1 cellular context compared by ENCODE assay signal in genomic region chr1:10909697-10910489, GRCh38.
TF ChIP-seq lines count a peak whose summit lies in the region.

No MANE protein-coding gene starts in this region.

TF ChIP-seq in K562, 482 proteins besides CTCF, POLR2A, EP300 and RAD21 (continued from another document and continues in another):
- TF ChIP-seq ZHX1 (conservative IDR thresholded peaks at IDR 0.05; ENCODE audit: low read length) (no peak), NFRKB (IDR thresholded peaks at IDR 0.05; ENCODE audit: low read depth) (no peak), DNMT1 (IDR thresholded peaks at IDR 0.05) (no peak), RFX1 (IDR thresholded peaks at IDR 0.05) (no peak), ETV6 (IDR thresholded peaks at IDR 0.05; ENCODE audit: borderline replicate concordance in 1 of 2, low read depth in 2 of 2, low read length in 1 of 2) (no peak), ETV6 (CRISPR knock-in tag; IDR thresholded peaks at IDR 0.05; ENCODE audit: borderline replicate concordance) (no peak), ZNF174 (CRISPR knock-in tag; IDR thresholded peaks at IDR 0.05) (no peak), TCFL5 (CRISPR knock-in tag; conservative IDR thresholded peaks at IDR 0.05) (no peak), ZNF311 (CRISPR knock-in tag; IDR thresholded peaks at IDR 0.05) (no peak), PHB2 (IDR thresholded peaks at IDR 0.05; ENCODE audit: low read depth) (no peak), HES1 (IDR thresholded peaks at IDR 0.05; ENCODE audit: low read depth) (no peak), SMARCA5 (IDR thresholded peaks at IDR 0.05) (peak; percentile 96), E2F3 (CRISPR knock-in tag; IDR thresholded peaks at IDR 0.05) (no peak), CBX1 (IDR thresholded peaks at IDR 0.05; ENCODE audit: low read depth) (peak; percentile 37; the same call in 1 of the 2 replicates), RCOR1 (IDR thresholded peaks at IDR 0.05; ENCODE audit: borderline replicate concordance in 1 of 2, low read depth in 2 of 2, low read length in 2 of 2) (0 out of 4 replicates have a peak, but pooled peaks of 1 of the 2 experiments have one; percentile 63), ZC3H4 (CRISPR knock-in tag; IDR thresholded peaks at IDR 0.05; ENCODE audit: borderline replicate concordance) (no peak), PPARD (CRISPR knock-in tag; IDR thresholded peaks at IDR 0.05) (no peak), ARHGAP35 (IDR thresholded peaks at IDR 0.05; ENCODE audit: partially characterized antibody) (no peak), ESRRA (IDR thresholded peaks at IDR 0.05; ENCODE audit: borderline replicate concordance, low read depth) (peak; percentile 36; the same call in 1 of the 2 replicates), HNRNPL (IDR thresholded peaks at IDR 0.05; ENCODE audit: low read depth, low read length) (no peak), ZBTB7A (IDR thresholded peaks at IDR 0.05; ENCODE audit: borderline replicate concordance, control insufficient read depth, low read depth, low read length) (no peak), GTF2E2 (tag; IDR thresholded peaks at IDR 0.05) (no peak), ZBTB8A (IDR thresholded peaks at IDR 0.05; ENCODE audit: partially characterized antibody) (no peak), ZNF668 (CRISPR knock-in tag; IDR thresholded peaks at IDR 0.05) (no peak), RBM25 (IDR thresholded peaks at IDR 0.05; ENCODE audit: low read depth, low read length, severe bottlenecking) (peak; percentile 94), GABPB1 (CRISPR knock-in tag; IDR thresholded peaks at IDR 0.05) (peak; percentile 52; the same call in 1 of the 2 replicates), BDP1 (IDR thresholded peaks at IDR 0.05; ENCODE audit: insufficient read depth, insufficient read length) (no peak), MCM2 (IDR thresholded peaks at IDR 0.05; ENCODE audit: low read depth) (no peak), TBP (optimal IDR thresholded peaks at IDR 0.05; ENCODE audit: low read depth, low read length) (no peak), ARNT (IDR thresholded peaks at IDR 0.05) (no peak), ZNF75A (CRISPR knock-in tag; IDR thresholded peaks at IDR 0.05) (no peak), NRF1 (conservative IDR thresholded peaks at IDR 0.05 in 1 of 2, IDR thresholded peaks at IDR 0.05 in 1 of 2) (no peak), RHOXF2B (CRISPR knock-in tag; conservative IDR thresholded peaks at IDR 0.05) (no peak), E2F4 (CRISPR knock-in tag; IDR thresholded peaks at IDR 0.05; ENCODE audit: low read depth) (0 out of 2 replicates have a peak, but pooled peaks have one; percentile 21), HDAC2 (IDR thresholded peaks at IDR 0.05) (peak; percentile 55; the same call in 1 of the 2 replicates), PCBP2 (IDR thresholded peaks at IDR 0.05; ENCODE audit: low read depth, low read length, poor library complexity, severe bottlenecking) (no peak)
- TF ChIP-seq, protein P1, sequence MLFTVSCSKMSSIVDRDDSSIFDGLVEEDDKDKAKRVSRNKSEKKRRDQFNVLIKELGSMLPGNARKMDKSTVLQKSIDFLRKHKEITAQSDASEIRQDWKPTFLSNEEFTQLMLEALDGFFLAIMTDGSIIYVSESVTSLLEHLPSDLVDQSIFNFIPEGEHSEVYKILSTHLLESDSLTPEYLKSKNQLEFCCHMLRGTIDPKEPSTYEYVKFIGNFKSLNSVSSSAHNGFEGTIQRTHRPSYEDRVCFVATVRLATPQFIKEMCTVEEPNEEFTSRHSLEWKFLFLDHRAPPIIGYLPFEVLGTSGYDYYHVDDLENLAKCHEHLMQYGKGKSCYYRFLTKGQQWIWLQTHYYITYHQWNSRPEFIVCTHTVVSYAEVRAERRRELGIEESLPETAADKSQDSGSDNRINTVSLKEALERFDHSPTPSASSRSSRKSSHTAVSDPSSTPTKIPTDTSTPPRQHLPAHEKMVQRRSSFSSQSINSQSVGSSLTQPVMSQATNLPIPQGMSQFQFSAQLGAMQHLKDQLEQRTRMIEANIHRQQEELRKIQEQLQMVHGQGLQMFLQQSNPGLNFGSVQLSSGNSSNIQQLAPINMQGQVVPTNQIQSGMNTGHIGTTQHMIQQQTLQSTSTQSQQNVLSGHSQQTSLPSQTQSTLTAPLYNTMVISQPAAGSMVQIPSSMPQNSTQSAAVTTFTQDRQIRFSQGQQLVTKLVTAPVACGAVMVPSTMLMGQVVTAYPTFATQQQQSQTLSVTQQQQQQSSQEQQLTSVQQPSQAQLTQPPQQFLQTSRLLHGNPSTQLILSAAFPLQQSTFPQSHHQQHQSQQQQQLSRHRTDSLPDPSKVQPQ (CRISPR knock-in tag; IDR thresholded peaks at IDR 0.05; ENCODE audit: borderline replicate concordance), result no peak
- TF ChIP-seq, protein P2, sequence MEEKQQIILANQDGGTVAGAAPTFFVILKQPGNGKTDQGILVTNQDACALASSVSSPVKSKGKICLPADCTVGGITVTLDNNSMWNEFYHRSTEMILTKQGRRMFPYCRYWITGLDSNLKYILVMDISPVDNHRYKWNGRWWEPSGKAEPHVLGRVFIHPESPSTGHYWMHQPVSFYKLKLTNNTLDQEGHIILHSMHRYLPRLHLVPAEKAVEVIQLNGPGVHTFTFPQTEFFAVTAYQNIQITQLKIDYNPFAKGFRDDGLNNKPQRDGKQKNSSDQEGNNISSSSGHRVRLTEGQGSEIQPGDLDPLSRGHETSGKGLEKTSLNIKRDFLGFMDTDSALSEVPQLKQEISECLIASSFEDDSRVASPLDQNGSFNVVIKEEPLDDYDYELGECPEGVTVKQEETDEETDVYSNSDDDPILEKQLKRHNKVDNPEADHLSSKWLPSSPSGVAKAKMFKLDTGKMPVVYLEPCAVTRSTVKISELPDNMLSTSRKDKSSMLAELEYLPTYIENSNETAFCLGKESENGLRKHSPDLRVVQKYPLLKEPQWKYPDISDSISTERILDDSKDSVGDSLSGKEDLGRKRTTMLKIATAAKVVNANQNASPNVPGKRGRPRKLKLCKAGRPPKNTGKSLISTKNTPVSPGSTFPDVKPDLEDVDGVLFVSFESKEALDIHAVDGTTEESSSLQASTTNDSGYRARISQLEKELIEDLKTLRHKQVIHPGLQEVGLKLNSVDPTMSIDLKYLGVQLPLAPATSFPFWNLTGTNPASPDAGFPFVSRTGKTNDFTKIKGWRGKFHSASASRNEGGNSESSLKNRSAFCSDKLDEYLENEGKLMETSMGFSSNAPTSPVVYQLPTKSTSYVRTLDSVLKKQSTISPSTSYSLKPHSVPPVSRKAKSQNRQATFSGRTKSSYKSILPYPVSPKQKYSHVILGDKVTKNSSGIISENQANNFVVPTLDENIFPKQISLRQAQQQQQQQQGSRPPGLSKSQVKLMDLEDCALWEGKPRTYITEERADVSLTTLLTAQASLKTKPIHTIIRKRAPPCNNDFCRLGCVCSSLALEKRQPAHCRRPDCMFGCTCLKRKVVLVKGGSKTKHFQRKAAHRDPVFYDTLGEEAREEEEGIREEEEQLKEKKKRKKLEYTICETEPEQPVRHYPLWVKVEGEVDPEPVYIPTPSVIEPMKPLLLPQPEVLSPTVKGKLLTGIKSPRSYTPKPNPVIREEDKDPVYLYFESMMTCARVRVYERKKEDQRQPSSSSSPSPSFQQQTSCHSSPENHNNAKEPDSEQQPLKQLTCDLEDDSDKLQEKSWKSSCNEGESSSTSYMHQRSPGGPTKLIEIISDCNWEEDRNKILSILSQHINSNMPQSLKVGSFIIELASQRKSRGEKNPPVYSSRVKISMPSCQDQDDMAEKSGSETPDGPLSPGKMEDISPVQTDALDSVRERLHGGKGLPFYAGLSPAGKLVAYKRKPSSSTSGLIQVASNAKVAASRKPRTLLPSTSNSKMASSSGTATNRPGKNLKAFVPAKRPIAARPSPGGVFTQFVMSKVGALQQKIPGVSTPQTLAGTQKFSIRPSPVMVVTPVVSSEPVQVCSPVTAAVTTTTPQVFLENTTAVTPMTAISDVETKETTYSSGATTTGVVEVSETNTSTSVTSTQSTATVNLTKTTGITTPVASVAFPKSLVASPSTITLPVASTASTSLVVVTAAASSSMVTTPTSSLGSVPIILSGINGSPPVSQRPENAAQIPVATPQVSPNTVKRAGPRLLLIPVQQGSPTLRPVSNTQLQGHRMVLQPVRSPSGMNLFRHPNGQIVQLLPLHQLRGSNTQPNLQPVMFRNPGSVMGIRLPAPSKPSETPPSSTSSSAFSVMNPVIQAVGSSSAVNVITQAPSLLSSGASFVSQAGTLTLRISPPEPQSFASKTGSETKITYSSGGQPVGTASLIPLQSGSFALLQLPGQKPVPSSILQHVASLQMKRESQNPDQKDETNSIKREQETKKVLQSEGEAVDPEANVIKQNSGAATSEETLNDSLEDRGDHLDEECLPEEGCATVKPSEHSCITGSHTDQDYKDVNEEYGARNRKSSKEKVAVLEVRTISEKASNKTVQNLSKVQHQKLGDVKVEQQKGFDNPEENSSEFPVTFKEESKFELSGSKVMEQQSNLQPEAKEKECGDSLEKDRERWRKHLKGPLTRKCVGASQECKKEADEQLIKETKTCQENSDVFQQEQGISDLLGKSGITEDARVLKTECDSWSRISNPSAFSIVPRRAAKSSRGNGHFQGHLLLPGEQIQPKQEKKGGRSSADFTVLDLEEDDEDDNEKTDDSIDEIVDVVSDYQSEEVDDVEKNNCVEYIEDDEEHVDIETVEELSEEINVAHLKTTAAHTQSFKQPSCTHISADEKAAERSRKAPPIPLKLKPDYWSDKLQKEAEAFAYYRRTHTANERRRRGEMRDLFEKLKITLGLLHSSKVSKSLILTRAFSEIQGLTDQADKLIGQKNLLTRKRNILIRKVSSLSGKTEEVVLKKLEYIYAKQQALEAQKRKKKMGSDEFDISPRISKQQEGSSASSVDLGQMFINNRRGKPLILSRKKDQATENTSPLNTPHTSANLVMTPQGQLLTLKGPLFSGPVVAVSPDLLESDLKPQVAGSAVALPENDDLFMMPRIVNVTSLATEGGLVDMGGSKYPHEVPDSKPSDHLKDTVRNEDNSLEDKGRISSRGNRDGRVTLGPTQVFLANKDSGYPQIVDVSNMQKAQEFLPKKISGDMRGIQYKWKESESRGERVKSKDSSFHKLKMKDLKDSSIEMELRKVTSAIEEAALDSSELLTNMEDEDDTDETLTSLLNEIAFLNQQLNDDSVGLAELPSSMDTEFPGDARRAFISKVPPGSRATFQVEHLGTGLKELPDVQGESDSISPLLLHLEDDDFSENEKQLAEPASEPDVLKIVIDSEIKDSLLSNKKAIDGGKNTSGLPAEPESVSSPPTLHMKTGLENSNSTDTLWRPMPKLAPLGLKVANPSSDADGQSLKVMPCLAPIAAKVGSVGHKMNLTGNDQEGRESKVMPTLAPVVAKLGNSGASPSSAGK (IDR thresholded peaks at IDR 0.05), result no peak
- TF ChIP-seq, protein P3, sequence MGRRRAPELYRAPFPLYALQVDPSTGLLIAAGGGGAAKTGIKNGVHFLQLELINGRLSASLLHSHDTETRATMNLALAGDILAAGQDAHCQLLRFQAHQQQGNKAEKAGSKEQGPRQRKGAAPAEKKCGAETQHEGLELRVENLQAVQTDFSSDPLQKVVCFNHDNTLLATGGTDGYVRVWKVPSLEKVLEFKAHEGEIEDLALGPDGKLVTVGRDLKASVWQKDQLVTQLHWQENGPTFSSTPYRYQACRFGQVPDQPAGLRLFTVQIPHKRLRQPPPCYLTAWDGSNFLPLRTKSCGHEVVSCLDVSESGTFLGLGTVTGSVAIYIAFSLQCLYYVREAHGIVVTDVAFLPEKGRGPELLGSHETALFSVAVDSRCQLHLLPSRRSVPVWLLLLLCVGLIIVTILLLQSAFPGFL (CRISPR knock-in tag; IDR thresholded peaks at IDR 0.05), result no peak
- TF ChIP-seq, protein P4, sequence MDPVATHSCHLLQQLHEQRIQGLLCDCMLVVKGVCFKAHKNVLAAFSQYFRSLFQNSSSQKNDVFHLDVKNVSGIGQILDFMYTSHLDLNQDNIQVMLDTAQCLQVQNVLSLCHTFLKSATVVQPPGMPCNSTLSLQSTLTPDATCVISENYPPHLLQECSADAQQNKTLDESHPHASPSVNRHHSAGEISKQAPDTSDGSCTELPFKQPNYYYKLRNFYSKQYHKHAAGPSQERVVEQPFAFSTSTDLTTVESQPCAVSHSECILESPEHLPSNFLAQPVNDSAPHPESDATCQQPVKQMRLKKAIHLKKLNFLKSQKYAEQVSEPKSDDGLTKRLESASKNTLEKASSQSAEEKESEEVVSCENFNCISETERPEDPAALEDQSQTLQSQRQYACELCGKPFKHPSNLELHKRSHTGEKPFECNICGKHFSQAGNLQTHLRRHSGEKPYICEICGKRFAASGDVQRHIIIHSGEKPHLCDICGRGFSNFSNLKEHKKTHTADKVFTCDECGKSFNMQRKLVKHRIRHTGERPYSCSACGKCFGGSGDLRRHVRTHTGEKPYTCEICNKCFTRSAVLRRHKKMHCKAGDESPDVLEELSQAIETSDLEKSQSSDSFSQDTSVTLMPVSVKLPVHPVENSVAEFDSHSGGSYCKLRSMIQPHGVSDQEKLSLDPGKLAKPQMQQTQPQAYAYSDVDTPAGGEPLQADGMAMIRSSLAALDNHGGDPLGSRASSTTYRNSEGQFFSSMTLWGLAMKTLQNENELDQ (CRISPR knock-in tag; IDR thresholded peaks at IDR 0.05; ENCODE audit: borderline replicate concordance), result no peak
